ENCODE assay signal across 9 cellular contexts in the genomic region with DNA sequence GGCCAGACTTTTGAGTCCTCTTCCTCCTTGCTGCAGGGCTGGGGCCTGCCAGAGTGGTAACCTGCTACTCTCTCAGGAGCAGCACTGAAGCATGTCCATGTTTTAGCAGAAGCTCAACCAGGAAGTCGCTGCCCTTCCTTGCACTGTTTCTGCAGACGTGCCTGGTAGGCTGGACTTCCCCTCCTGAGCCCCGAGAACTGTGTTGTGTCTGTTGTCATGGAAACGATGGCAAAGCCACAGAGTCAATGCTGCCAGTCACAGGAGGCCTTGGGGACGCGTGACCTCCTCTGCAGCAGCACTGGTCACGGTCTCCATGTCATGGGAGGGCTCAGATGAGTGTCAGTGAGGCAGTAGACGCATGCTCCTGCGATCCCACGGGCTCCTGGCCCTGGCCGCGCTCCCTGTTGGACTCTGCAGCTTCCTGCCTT.
DNase-seq lines count a peak whose midpoint lies in the region; ATAC-seq, FAIRE-seq and TF ChIP-seq lines count a peak whose summit lies in the region.
"Had no signal": no experiment of that assay in that cellular context is flagged by ENCODE, and none has a peak within 500 bp of the region (broad histone marks: within the 10 kb centered on the region; RNA-seq: fewer than 3 reads in every experiment).

No MANE protein-coding gene starts in this region.

- FAIRE-seq in endothelial cell of umbilical vein (lab: Jason Lieb, UNC), result peak; percentile 98

- intact Hi-C loops in endothelial cell of umbilical vein (cut with micrococcal nuclease), result loop anchor here (1.0 to 10.0 kb wide), 5 partner anchors 8 to 147 kb away; partner anchors contain the start of gene FANK1

- H3K9me3 Mint-ChIP-seq in activated CD4-positive, alpha-beta memory T cell treated with anti-CD3 and anti-CD28 coated beads, Interleukin-2, amount 10 ng/mL, durations not matched to agents 7 days and 5 days, result peaks cover 3% of the 10 kb centered on the region

- H3K4me1 Mint-ChIP-seq in activated CD4-positive, alpha-beta memory T cell treated with anti-CD3 and anti-CD28 coated beads, Interleukin-2, amount 10 ng/mL, durations not matched to agents 7 days and 5 days, result peaks cover 3% of the 10 kb centered on the region

- no TSS peak for BruUV-seq in endothelial cell of umbilical vein (replicated peaks; lab: Mats Ljungman, UMichigan)

- dilution Hi-C loops in endothelial cell of umbilical vein (cut with MboI; ENCODE audit: extremely low pct_ligation_motif_present, low sequenced_read_pairs), result no loop called here

- H3K4me1 ChIP-seq in KMS-11 (ENCODE audit: low read depth, poor library complexity, severe bottlenecking) (no peaks in the 10 kb centered on the region), endothelial cell of umbilical vein (ENCODE audit: control insufficient read depth, extremely low read depth, insufficient read depth, low read length) (peaks cover 14% of the 10 kb centered on the region), mucosa of rectum (ENCODE audit: control insufficient read depth in 2 of 2, insufficient read depth in 2 of 2, low read length in 2 of 2) (peaks cover 0 to 2% of the 10 kb centered on the region in 2 donors)
- H3K4me1 ChIP-seq: SJSA1 had no signal

- H3K9me3 ChIP-seq in endothelial cell of umbilical vein (replicated peaks; ENCODE audit: control insufficient read depth, insufficient read depth, low read length) (no peaks in the 10 kb centered on the region), mucosa of rectum (ENCODE audit: control insufficient read depth in 2 of 2, low read length in 2 of 2) (no peaks in the 10 kb centered on the region)
- H3K9me3 ChIP-seq: SJSA1 had no signal

- H3K36me3 Mint-ChIP-seq in activated CD4-positive, alpha-beta memory T cell treated with anti-CD3 and anti-CD28 coated beads, Interleukin-2, amount 10 ng/mL, durations not matched to agents 7 days and 5 days (ENCODE audit: low read depth), result no peaks in the 10 kb centered on the region

- no peaks in the 10 kb centered on the region for H3K79me2 ChIP-seq in KMS-11 (ENCODE audit: insufficient read depth, low read depth)
- no peaks in the 10 kb centered on the region for H3K79me2 ChIP-seq in endothelial cell of umbilical vein (ENCODE audit: control insufficient read depth, insufficient read depth, low read length)

- H3K4me3 ChIP-seq in KMS-11 (IDR thresholded peaks at IDR 0.05; ENCODE audit: insufficient read depth, low read depth, low read length), result no peak overlapping the region
- H3K4me3 ChIP-seq in endothelial cell of umbilical vein (replicated peaks in 1 of 3; ENCODE audit: insufficient read depth in 1 of 3, low read depth in 1 of 3, low read length in 3 of 3), result no peak overlapping the region
- peak overlapping the region; percentile 31 to 38 for H3K4me3 ChIP-seq in mucosa of rectum (ENCODE audit: low read length in 2 of 2)
- H3K4me3 ChIP-seq: SJSA1 had no signal

- no peak overlapping the region for H3K27ac Mint-ChIP-seq in activated CD4-positive, alpha-beta memory T cell treated with anti-CD3 and anti-CD28 coated beads, Interleukin-2, amount 10 ng/mL, durations not matched to agents 7 days and 5 days

- H3K36me3 ChIP-seq in KMS-11 (ENCODE audit: insufficient read depth) (no peaks in the 10 kb centered on the region), endothelial cell of umbilical vein (ENCODE audit: control insufficient read depth in 2 of 2, extremely low read depth in 1 of 2, insufficient read depth in 2 of 2, low read length in 2 of 2) (no peaks in the 10 kb centered on the region), mucosa of rectum (ENCODE audit: control insufficient read depth in 2 of 2, insufficient read depth in 2 of 2, low read length in 2 of 2) (no peaks in the 10 kb centered on the region)
- H3K36me3 ChIP-seq: SJSA1 had no signal

- H3K9me1 ChIP-seq in endothelial cell of umbilical vein (replicated peaks; ENCODE audit: control insufficient read depth, extremely low read depth, insufficient read depth, low read length), result no peaks in the 10 kb centered on the region

- H3K4me3 Mint-ChIP-seq in activated CD4-positive, alpha-beta memory T cell treated with anti-CD3 and anti-CD28 coated beads, Interleukin-2, amount 10 ng/mL, durations not matched to agents 7 days and 5 days, result no peak overlapping the region

- H4K20me1 ChIP-seq in KMS-11 (ENCODE audit: insufficient read depth), result no peaks in the 10 kb centered on the region
- no peaks in the 10 kb centered on the region for H4K20me1 ChIP-seq in endothelial cell of umbilical vein (replicated peaks; ENCODE audit: control insufficient read depth, extremely low read depth, insufficient read depth, low read length)

- no peaks in the 10 kb centered on the region for H3K27me3 Mint-ChIP-seq in activated CD4-positive, alpha-beta memory T cell treated with anti-CD3 and anti-CD28 coated beads, Interleukin-2, amount 10 ng/mL, durations not matched to agents 7 days and 5 days

- no peak overlapping the region for H3K27ac ChIP-seq in KMS-11
- H3K27ac ChIP-seq in endothelial cell of umbilical vein (ENCODE audit: insufficient read depth, low read depth, low read length), result peak overlapping the region; percentile 76
- H3K27ac ChIP-seq in mucosa of rectum (ENCODE audit: low read depth in 2 of 2, low read length in 2 of 2), result peak overlapping the region; percentile 35 to 48
- no peak overlapping the region for H3K27ac ChIP-seq in RWPE1
- H3K27ac ChIP-seq: SJSA1 had no signal

- H2AFZ ChIP-seq in KMS-11 (ENCODE audit: low read depth), result peak overlapping the region; percentile 9; the same call in 1 of the 2 replicates
- H2AFZ ChIP-seq in endothelial cell of umbilical vein (ENCODE audit: low read depth, low read length), result peak overlapping the region; percentile 47

- TF ChIP-seq POLR2A in endothelial cell of umbilical vein (IDR thresholded peaks at IDR 0.05; ENCODE audit: low read depth, low read length), result no peak

- no peak overlapping the region for H3K4me2 ChIP-seq in KMS-11
- no peak overlapping the region for H3K4me2 ChIP-seq in endothelial cell of umbilical vein (ENCODE audit: insufficient read depth, low read length)

- no peaks in the 10 kb centered on the region for H3K27me3 ChIP-seq in KMS-11 (ENCODE audit: insufficient read depth, low read depth)
- no peaks in the 10 kb centered on the region for H3K27me3 ChIP-seq in endothelial cell of umbilical vein (ENCODE audit: control insufficient read depth in 2 of 2, insufficient read depth in 2 of 2, low read length in 2 of 2)
- H3K27me3 ChIP-seq in mucosa of rectum (ENCODE audit: control insufficient read depth in 2 of 2, insufficient read depth in 2 of 2, low read length in 2 of 2), result no peaks in the 10 kb centered on the region
- H3K27me3 ChIP-seq: SJSA1 had no signal

- peak; percentile 99 for ATAC-seq in GM21529 (IDR thresholded peaks at IDR 0.05; ENCODE audit: unreplicated experiment)

- H3K9ac ChIP-seq in KMS-11 (no peak overlapping the region), endothelial cell of umbilical vein (replicated peaks; ENCODE audit: extremely low read depth, insufficient read depth, low read length) (peak overlapping the region; percentile 40), mucosa of rectum (ENCODE audit: low read depth in 1 of 2, low read length in 2 of 2) (peak overlapping the region; percentile 32 to 39)

- POLR2A ChIA-PET in activated CD4-positive, alpha-beta memory T cell treated with anti-CD3 and anti-CD28 coated beads, Interleukin-2, amount 10 ng/mL, durations not matched to agents 7 days and 5 days (lab: Charles Lee), result no interaction called here
- POLR2A ChIA-PET in endothelial cell of umbilical vein (lab: Charles Lee), result no interaction called here
- POLR2A ChIA-PET in RWPE1 (lab: Yijun Ruan, JAX; ENCODE audit: low non-redundant PET), result no interaction called here

- CTCF ChIA-PET in activated CD4-positive, alpha-beta memory T cell treated with anti-CD3 and anti-CD28 coated beads, Interleukin-2, amount 10 ng/mL, durations not matched to agents 7 days and 5 days (lab: Charles Lee), result no interaction called here
- CTCF ChIA-PET in endothelial cell of umbilical vein (lab: Charles Lee), result interaction anchor here (0.7 to 1.3 kb wide), 2 partner anchors 28 to 56 kb away, joined by 3 to 4 read pairs; no protein-coding TSS in a partner anchor
- CTCF ChIA-PET in RWPE1 (lab: Yijun Ruan, JAX), result no interaction called here

- DNase-seq in ELR (ENCODE audit: low read depth) (peak; percentile 20), endothelial cell of umbilical vein (ENCODE audit: low read depth, low spot score) (peak; percentile 98), RWPE1 (ENCODE audit: low spot score) (no peak)
- DNase-seq in activated CD4-positive, alpha-beta memory T cell treated with anti-CD3 and anti-CD28 coated beads, Interleukin-2, amount 10 ng/mL, durations not matched to agents 7 days and 5 days, result peak; percentile 54
- DNase-seq in stimulated activated CD8-positive, alpha-beta memory T cell treated with anti-CD3 and anti-CD28 coated beads, Interleukin-4, amount 100 ng/mL, for 4 hours (ENCODE audit: low read depth in 2 of 2, low spot score in 1 of 2), result peak; percentile 25 to 53

- TF ChIP-seq CTCF in KMS-11 (conservative IDR thresholded peaks at IDR 0.05; ENCODE audit: low read depth, low read length) (no peak), endothelial cell of umbilical vein (IDR thresholded peaks at IDR 0.05; ENCODE audit: extremely low read depth in 1 of 2, insufficient read depth in 1 of 2, low read depth in 1 of 2, low read length in 2 of 2) (no peak), RWPE1 (conservative IDR thresholded peaks at IDR 0.05; ENCODE audit: low read depth) (no peak)

TF ChIP-seq in endothelial cell of umbilical vein, 7 proteins besides CTCF, POLR2A, EP300 and RAD21:
- no peak for TF ChIP-seq POLR2AphosphoS5 (IDR thresholded peaks at IDR 0.05; ENCODE audit: insufficient read depth, low read depth, low read length)
- peak; percentile 79 for TF ChIP-seq MAX (IDR thresholded peaks at IDR 0.05; ENCODE audit: insufficient read depth, insufficient read length)
- no peak for TF ChIP-seq FOS (IDR thresholded peaks at IDR 0.05; ENCODE audit: borderline replicate concordance, insufficient read depth, low read length)
- TF ChIP-seq GATA2 (IDR thresholded peaks at IDR 0.05; ENCODE audit: insufficient read depth, insufficient read length, low read depth, low read length), result no peak
- no peak for TF ChIP-seq MYC (IDR thresholded peaks at IDR 0.05; ENCODE audit: low read depth, low read length)
- TF ChIP-seq EZH2 (IDR thresholded peaks at IDR 0.05; ENCODE audit: borderline replicate concordance, low read depth, low read length, severe bottlenecking), result no peak
- TF ChIP-seq JUN (IDR thresholded peaks at IDR 0.05; ENCODE audit: borderline replicate concordance, insufficient read depth, insufficient read length, low read depth), result peak; percentile 8

Comparison
In these comparisons a context has a peak if more than half of its experiments do, and no peak if none do; other contexts are left out.
1. H3K27ac ChIP-seq: peak in endothelial cell of umbilical vein (single experiment) and mucosa of rectum (2 of 2); none in KMS-11 (single experiment) and RWPE1 (single experiment).
2. H3K4me3 ChIP-seq: peak in mucosa of rectum (2 of 2); none in KMS-11 (single experiment) and endothelial cell of umbilical vein (0 of 3).